Comparison of ENCODE assay signal across 1 cellular context in the genomic region with DNA sequence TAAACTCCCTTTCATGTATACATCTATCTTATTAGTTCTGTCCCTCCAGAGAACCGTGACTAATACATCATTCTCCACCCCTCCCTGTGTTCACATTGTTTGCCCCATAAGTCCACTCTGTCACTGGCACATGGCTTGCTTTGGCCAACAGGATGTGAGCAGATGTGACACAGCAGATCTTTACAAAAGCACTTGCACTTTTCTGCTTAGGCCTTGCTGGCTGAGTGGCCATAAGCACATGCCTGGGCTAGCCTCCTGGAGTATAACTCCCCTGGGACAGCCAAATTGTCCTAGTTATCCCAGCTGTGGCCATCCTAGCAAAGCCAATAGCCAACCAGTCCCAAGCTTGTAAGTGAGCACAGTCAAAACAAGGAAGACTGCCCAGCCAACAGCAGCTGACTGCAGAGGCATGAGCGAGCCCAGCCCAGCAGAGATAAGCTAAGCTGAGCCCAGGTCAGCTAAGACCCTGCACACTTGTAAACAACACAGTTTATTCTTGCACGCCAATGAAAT.
TF ChIP-seq lines count a peak whose summit lies in the region.

No MANE protein-coding gene starts in this region.

TF ChIP-seq in K562, 482 proteins besides CTCF, POLR2A, EP300 and RAD21 (continued from another document):
- TF ChIP-seq, protein P1, sequence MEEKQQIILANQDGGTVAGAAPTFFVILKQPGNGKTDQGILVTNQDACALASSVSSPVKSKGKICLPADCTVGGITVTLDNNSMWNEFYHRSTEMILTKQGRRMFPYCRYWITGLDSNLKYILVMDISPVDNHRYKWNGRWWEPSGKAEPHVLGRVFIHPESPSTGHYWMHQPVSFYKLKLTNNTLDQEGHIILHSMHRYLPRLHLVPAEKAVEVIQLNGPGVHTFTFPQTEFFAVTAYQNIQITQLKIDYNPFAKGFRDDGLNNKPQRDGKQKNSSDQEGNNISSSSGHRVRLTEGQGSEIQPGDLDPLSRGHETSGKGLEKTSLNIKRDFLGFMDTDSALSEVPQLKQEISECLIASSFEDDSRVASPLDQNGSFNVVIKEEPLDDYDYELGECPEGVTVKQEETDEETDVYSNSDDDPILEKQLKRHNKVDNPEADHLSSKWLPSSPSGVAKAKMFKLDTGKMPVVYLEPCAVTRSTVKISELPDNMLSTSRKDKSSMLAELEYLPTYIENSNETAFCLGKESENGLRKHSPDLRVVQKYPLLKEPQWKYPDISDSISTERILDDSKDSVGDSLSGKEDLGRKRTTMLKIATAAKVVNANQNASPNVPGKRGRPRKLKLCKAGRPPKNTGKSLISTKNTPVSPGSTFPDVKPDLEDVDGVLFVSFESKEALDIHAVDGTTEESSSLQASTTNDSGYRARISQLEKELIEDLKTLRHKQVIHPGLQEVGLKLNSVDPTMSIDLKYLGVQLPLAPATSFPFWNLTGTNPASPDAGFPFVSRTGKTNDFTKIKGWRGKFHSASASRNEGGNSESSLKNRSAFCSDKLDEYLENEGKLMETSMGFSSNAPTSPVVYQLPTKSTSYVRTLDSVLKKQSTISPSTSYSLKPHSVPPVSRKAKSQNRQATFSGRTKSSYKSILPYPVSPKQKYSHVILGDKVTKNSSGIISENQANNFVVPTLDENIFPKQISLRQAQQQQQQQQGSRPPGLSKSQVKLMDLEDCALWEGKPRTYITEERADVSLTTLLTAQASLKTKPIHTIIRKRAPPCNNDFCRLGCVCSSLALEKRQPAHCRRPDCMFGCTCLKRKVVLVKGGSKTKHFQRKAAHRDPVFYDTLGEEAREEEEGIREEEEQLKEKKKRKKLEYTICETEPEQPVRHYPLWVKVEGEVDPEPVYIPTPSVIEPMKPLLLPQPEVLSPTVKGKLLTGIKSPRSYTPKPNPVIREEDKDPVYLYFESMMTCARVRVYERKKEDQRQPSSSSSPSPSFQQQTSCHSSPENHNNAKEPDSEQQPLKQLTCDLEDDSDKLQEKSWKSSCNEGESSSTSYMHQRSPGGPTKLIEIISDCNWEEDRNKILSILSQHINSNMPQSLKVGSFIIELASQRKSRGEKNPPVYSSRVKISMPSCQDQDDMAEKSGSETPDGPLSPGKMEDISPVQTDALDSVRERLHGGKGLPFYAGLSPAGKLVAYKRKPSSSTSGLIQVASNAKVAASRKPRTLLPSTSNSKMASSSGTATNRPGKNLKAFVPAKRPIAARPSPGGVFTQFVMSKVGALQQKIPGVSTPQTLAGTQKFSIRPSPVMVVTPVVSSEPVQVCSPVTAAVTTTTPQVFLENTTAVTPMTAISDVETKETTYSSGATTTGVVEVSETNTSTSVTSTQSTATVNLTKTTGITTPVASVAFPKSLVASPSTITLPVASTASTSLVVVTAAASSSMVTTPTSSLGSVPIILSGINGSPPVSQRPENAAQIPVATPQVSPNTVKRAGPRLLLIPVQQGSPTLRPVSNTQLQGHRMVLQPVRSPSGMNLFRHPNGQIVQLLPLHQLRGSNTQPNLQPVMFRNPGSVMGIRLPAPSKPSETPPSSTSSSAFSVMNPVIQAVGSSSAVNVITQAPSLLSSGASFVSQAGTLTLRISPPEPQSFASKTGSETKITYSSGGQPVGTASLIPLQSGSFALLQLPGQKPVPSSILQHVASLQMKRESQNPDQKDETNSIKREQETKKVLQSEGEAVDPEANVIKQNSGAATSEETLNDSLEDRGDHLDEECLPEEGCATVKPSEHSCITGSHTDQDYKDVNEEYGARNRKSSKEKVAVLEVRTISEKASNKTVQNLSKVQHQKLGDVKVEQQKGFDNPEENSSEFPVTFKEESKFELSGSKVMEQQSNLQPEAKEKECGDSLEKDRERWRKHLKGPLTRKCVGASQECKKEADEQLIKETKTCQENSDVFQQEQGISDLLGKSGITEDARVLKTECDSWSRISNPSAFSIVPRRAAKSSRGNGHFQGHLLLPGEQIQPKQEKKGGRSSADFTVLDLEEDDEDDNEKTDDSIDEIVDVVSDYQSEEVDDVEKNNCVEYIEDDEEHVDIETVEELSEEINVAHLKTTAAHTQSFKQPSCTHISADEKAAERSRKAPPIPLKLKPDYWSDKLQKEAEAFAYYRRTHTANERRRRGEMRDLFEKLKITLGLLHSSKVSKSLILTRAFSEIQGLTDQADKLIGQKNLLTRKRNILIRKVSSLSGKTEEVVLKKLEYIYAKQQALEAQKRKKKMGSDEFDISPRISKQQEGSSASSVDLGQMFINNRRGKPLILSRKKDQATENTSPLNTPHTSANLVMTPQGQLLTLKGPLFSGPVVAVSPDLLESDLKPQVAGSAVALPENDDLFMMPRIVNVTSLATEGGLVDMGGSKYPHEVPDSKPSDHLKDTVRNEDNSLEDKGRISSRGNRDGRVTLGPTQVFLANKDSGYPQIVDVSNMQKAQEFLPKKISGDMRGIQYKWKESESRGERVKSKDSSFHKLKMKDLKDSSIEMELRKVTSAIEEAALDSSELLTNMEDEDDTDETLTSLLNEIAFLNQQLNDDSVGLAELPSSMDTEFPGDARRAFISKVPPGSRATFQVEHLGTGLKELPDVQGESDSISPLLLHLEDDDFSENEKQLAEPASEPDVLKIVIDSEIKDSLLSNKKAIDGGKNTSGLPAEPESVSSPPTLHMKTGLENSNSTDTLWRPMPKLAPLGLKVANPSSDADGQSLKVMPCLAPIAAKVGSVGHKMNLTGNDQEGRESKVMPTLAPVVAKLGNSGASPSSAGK (IDR thresholded peaks at IDR 0.05), result peak; percentile 45; the same call in 1 of the 2 replicates
